8 cellular contexts compared by ENCODE assay signal in the genomic region with DNA sequence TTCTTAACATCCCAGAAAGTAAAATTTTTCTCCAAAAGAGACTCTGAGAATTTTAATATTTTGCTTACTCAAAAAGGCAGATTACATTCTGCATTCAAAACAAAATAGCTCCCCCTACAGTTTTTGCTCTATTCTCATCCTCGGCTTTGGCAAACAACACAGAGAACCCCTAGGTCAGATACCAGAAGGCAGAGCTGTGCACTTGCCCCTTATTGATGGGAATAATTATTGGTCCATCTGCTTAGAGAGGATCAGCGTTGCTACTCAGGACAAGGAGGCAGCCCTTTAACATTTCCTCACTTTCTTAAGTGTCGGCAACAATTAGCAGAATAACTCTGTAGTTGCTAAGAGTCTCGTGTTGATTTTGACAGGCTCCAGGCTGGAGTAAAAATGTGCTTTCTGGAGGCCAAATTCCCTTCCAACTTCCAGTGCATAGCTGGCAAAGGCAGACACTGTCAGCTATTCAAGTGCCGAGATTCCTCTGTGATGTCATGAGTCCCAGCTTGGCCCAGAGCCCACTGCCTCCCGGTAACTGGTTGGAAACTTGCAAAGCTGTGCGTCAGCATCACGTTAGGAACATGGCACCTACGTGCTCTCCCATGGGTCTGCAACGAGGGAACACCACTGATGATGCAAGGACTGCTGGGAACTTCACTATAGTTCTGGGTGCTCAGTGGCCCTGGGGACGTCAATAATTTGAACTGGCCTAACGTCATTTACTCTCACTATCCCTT.
A peak's percentile ranks its signal among the peaks of the same experiment; 100 is the strongest.
DNase-seq lines count a peak whose midpoint lies in the region; ATAC-seq and TF ChIP-seq lines count a peak whose summit lies in the region.

No MANE protein-coding gene starts in this region.

- H3K4me3 Mint-ChIP-seq in endodermal cell = no peak overlapping the region

- H3K36me3 ChIP-seq in A673 (ENCODE audit: insufficient read depth, low read length, poor library complexity, severe bottlenecking) (no peaks in the 10 kb centered on the region), MG63 (no peaks in the 10 kb centered on the region), endodermal cell (ENCODE audit: control insufficient read depth, insufficient read depth, low read length) (no peaks in the 10 kb centered on the region), mesenchymal stem cell (ENCODE audit: control insufficient read depth in 1 of 2, insufficient read depth in 2 of 2, low read depth in 1 of 2, low read length in 2 of 2) (no peaks in the 10 kb centered on the region)

- no peaks in the 10 kb centered on the region for H3K27me3 Mint-ChIP-seq in endodermal cell (ENCODE audit: insufficient read depth)

- intact Hi-C loops in A673 (cut with micrococcal nuclease; ENCODE audit: unreplicated experiment) = no loop called here

- H2AK5ac ChIP-seq in mesenchymal stem cell (ENCODE audit: low read length, severe bottlenecking) = no peak overlapping the region

- no peaks in the 10 kb centered on the region for H3K79me1 ChIP-seq in mesenchymal stem cell (replicated peaks; ENCODE audit: low read length, poor library complexity, severe bottlenecking)

- H3K18ac ChIP-seq in mesenchymal stem cell (ENCODE audit: low read depth in 1 of 2, low read length in 2 of 2) = peak overlapping the region in 1 of 2 experiments; percentile 90

- H3K36me3 Mint-ChIP-seq in endodermal cell (ENCODE audit: low read depth) = no peaks in the 10 kb centered on the region

- TF ChIP-seq CTCF in A673 (conservative IDR thresholded peaks at IDR 0.05; ENCODE audit: low read depth, low read length) (peak; percentile 51; the same call in 1 of the 2 replicates), endodermal cell (conservative IDR thresholded peaks at IDR 0.05) (peak; percentile 78)

- H3K4me2 ChIP-seq in mesenchymal stem cell (ENCODE audit: low read length, poor library complexity, severe bottlenecking) = no peak overlapping the region

- WGBS in endodermal cell (ENCODE audit: insufficient coverage in 1 of 2, insufficient read length in 1 of 2), 2 experiments = 83 to 86% methylated on average over 9 to 12 of the region's 12 CpGs
- WGBS in mesenchymal stem cell = 61% methylated on average over 9 of the region's 12 CpGs

- H3K23ac ChIP-seq in mesenchymal stem cell (ENCODE audit: low read length in 2 of 2) = no peak overlapping the region

- DNase-seq in A673 (ENCODE audit: low spot score) (peak; percentile 26), MG63 (peak; percentile 36), endodermal cell (no peak), mesenchymal stem cell (peak; percentile 87), MV-4-11 (lab: John Stamatoyannopoulos, UW) (no peak), cerebellum (ENCODE audit: low spot score) (no peak)

- no peak overlapping the region for H3K4me3 ChIP-seq in A673 (ENCODE audit: low read depth, low read length, poor library complexity, severe bottlenecking)
- no peak overlapping the region for H3K4me3 ChIP-seq in MG63
- H3K4me3 ChIP-seq in endodermal cell (ENCODE audit: low read length) = no peak overlapping the region
- peak overlapping the region in 1 of 2 experiments; percentile 13 for H3K4me3 ChIP-seq in mesenchymal stem cell (ENCODE audit: insufficient read depth in 1 of 2, low read depth in 1 of 2, low read length in 2 of 2)

- H2AFZ ChIP-seq in mesenchymal stem cell (ENCODE audit: low read depth, low read length) = no peak overlapping the region

- no peak for ATAC-seq in HG03460 (IDR thresholded peaks at IDR 0.05; ENCODE audit: unreplicated experiment)
- no peak for ATAC-seq in GM21528 (IDR thresholded peaks at IDR 0.05; ENCODE audit: low FRiP score, unreplicated experiment)

- no peak overlapping the region for H2BK120ac ChIP-seq in mesenchymal stem cell (ENCODE audit: low read depth, low read length)

- BruUV-seq in A673 (replicated peaks; lab: Mats Ljungman, UMichigan) = no TSS peak

- peak overlapping the region; percentile 40 for H4K91ac ChIP-seq in mesenchymal stem cell (ENCODE audit: low read length)

- no peaks in the 10 kb centered on the region for H3K9me3 ChIP-seq in A673 (ENCODE audit: low read depth, low read length, poor library complexity, severe bottlenecking)
- H3K9me3 ChIP-seq in MG63 = no peaks in the 10 kb centered on the region
- no peaks in the 10 kb centered on the region for H3K9me3 ChIP-seq in endodermal cell (ENCODE audit: control insufficient read depth, low read length)
- H3K9me3 ChIP-seq in mesenchymal stem cell (ENCODE audit: control insufficient read depth, low read length) = no peaks in the 10 kb centered on the region

- POLR2A ChIA-PET in A673 (lab: Charles Lee; ENCODE audit: low non-redundant PET) = no interaction called here

- H3K9ac ChIP-seq in endodermal cell (ENCODE audit: extremely low read depth, low read length, poor library complexity, severe bottlenecking) (no peak overlapping the region), mesenchymal stem cell (ENCODE audit: low read length) (peak overlapping the region; percentile 62)

- H3K27me3 ChIP-seq in A673 (replicated peaks; ENCODE audit: insufficient read depth, low read depth, low read length, poor library complexity) (no peaks in the 10 kb centered on the region), MG63 (no peaks in the 10 kb centered on the region), endodermal cell (ENCODE audit: control insufficient read depth, insufficient read depth, low read length, poor library complexity, severe bottlenecking) (no peaks in the 10 kb centered on the region), mesenchymal stem cell (ENCODE audit: control insufficient read depth in 1 of 2, insufficient read depth in 1 of 2, low read length in 2 of 2) (peaks cover 0 to 6% of the 10 kb centered on the region in 2 experiments)

- H2BK12ac ChIP-seq in mesenchymal stem cell (ENCODE audit: low read length in 2 of 2) = peak overlapping the region in 1 of 2 experiments; percentile 63

- peak overlapping the region; percentile 23 for H3K27ac Mint-ChIP-seq in endodermal cell

- H2BK15ac ChIP-seq in mesenchymal stem cell (ENCODE audit: low read depth, poor library complexity, severe bottlenecking) = no peak overlapping the region

- H3K4me1 ChIP-seq in A673 (ENCODE audit: insufficient read depth, low read length, poor library complexity, severe bottlenecking) = no peaks in the 10 kb centered on the region
- no peaks in the 10 kb centered on the region for H3K4me1 ChIP-seq in endodermal cell (ENCODE audit: control insufficient read depth, insufficient read depth, low read length)
- peaks cover 2% of the 10 kb centered on the region for H3K4me1 ChIP-seq in mesenchymal stem cell (ENCODE audit: control insufficient read depth, insufficient read depth, low read depth, low read length)

- no peaks in the 10 kb centered on the region for H3K9me3 Mint-ChIP-seq in endodermal cell

- no peak overlapping the region for H3K14ac ChIP-seq in mesenchymal stem cell (ENCODE audit: low read length in 2 of 2)

- CTCF ChIA-PET in A673 (lab: Charles Lee) = no interaction called here

- no peak overlapping the region for H3K27ac ChIP-seq in A673 (ENCODE audit: low read depth, low read length, poor library complexity, severe bottlenecking)
- no peak overlapping the region for H3K27ac ChIP-seq in endodermal cell (ENCODE audit: low read depth, low read length)
- no peak overlapping the region for H3K27ac ChIP-seq in mesenchymal stem cell (ENCODE audit: low read length, poor library complexity, severe bottlenecking)

- H3K4ac ChIP-seq in mesenchymal stem cell (ENCODE audit: low read depth in 1 of 2, low read length in 2 of 2) = no peak overlapping the region

- no peak overlapping the region for H2BK5ac ChIP-seq in mesenchymal stem cell (ENCODE audit: low read depth, low read length, poor library complexity, severe bottlenecking)

- H3K4me1 Mint-ChIP-seq in endodermal cell = peaks cover 9% of the 10 kb centered on the region

- peak overlapping the region; percentile 65 for H4K8ac ChIP-seq in mesenchymal stem cell (ENCODE audit: low read length)

Comparison
In these comparisons a context has a peak if more than half of its experiments do, and no peak if none do; other contexts are left out.
1. DNase-seq: peak in A673 (single experiment), MG63 (single experiment) and mesenchymal stem cell (single experiment); none in endodermal cell (single experiment), MV-4-11 (single experiment) and cerebellum (single experiment).